In the genomic region with DNA sequence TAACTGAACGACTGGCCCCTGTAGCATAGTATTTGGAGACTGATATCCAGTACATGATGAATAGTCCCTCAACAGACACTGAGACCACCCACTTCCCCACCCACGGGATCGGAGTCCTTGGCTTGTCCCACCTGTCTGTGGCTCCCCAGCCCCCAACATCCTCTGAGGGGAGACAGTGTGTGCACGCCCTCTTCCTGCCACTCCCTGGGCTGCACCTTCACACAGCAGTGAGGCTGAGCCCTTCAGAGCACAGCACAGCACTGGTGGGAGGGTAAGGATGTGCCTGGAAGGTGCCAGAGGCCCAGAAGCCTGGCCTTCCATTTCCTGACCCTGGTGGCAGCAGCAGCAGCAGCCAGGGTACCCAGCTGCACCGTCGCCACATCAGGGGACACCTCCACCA, we compare ENCODE assay signal across 1 cellular context.
TF ChIP-seq lines count a peak whose summit lies in the region.

No MANE protein-coding gene starts in this region.

TF ChIP-seq in K562, 482 proteins besides CTCF, POLR2A, EP300 and RAD21:
- TF ChIP-seq POLR2G (IDR thresholded peaks at IDR 0.05; ENCODE audit: low read depth, low read length), result 0 out of 2 replicates have a peak, but pooled peaks have one; percentile 20
- TF ChIP-seq, protein P1, sequence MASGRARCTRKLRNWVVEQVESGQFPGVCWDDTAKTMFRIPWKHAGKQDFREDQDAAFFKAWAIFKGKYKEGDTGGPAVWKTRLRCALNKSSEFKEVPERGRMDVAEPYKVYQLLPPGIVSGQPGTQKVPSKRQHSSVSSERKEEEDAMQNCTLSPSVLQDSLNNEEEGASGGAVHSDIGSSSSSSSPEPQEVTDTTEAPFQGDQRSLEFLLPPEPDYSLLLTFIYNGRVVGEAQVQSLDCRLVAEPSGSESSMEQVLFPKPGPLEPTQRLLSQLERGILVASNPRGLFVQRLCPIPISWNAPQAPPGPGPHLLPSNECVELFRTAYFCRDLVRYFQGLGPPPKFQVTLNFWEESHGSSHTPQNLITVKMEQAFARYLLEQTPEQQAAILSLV (tag; IDR thresholded peaks at IDR 0.05), result no peak
- no peak for TF ChIP-seq ZNF3 (CRISPR knock-in tag; IDR thresholded peaks at IDR 0.05)
- TF ChIP-seq CHD4 (IDR thresholded peaks at IDR 0.05; ENCODE audit: insufficient read depth, insufficient replicate concordance, low read depth, low read length, poor library complexity, severe bottlenecking), result no peak
